Comparison of ENCODE assay signal across 19 cellular contexts in genomic region chr18:49733321-49733720, GRCh38.
"Had no signal": no experiment of that assay in that cellular context is flagged by ENCODE, and none has a peak within 500 bp of the region (broad histone marks: within the 10 kb centered on the region; RNA-seq: fewer than 3 reads in every experiment).

No MANE protein-coding gene starts in this region.

- H3K27ac ChIP-seq: colonic mucosa, heart left ventricle, pancreas, spleen, testis, upper lobe of left lung had no signal

- H3K4me3 Mint-ChIP-seq: activated naive CD8-positive, alpha-beta T cell; endodermal cell; memory B cell; naive thymus-derived CD8-positive, alpha-beta T cell; stimulated activated memory B cell treated with anti-CD40 and anti-IgM and Interleukin-4, amounts not matched to agents 10 μg/mL and 1 μg/mL and 100 μg/mL, for 72 hours had no signal

- H3K36me3 Mint-ChIP-seq: activated naive CD8-positive, alpha-beta T cell; memory B cell; naive thymus-derived CD8-positive, alpha-beta T cell; stimulated activated memory B cell treated with anti-CD40 and anti-IgM and Interleukin-4, amounts not matched to agents 10 μg/mL and 1 μg/mL and 100 μg/mL, for 72 hours had no signal

- FAIRE-seq: frontal cortex, pancreas had no signal

- H3K4me3 ChIP-seq: colonic mucosa, heart left ventricle, pancreas, spleen, testis, upper lobe of left lung had no signal

- H3K4me1 Mint-ChIP-seq: memory B cell; naive thymus-derived CD8-positive, alpha-beta T cell; stimulated activated memory B cell treated with anti-CD40 and anti-IgM and Interleukin-4, amounts not matched to agents 10 μg/mL and 1 μg/mL and 100 μg/mL, for 72 hours had no signal

- H3K9me3 Mint-ChIP-seq: endodermal cell; naive thymus-derived CD8-positive, alpha-beta T cell; stimulated activated memory B cell treated with anti-CD40 and anti-IgM and Interleukin-4, amounts not matched to agents 10 μg/mL and 1 μg/mL and 100 μg/mL, for 72 hours had no signal

- H3K9me3 ChIP-seq: colonic mucosa, heart left ventricle, pancreas, spleen, testis, upper lobe of left lung had no signal

- H3K36me3 ChIP-seq: colonic mucosa, heart left ventricle, pancreas, spleen, upper lobe of left lung had no signal

- DNase-seq: activated CD4-positive, alpha-beta T cell treated with anti-CD3 and anti-CD28 coated beads, Interleukin-2, amount 50 U/mL, for 48 hours; caudate nucleus; colonic mucosa; endodermal cell; erythroblast; heart left ventricle; left ventricle myocardium superior; naive thymus-derived CD8-positive, alpha-beta T cell; pancreas; spleen; stimulated activated CD4-positive, alpha-beta T cell treated with anti-CD3 and anti-CD28 coated beads, Interleukin-4, amount 100 ng/mL, for 4 hours; T-helper 2 cell; testis; upper lobe of left lung had no signal

- H3K27me3 Mint-ChIP-seq: activated naive CD8-positive, alpha-beta T cell had no signal

- H3K27me3 ChIP-seq: colonic mucosa, pancreas, testis, upper lobe of left lung had no signal

- ATAC-seq: heart left ventricle; left ventricle myocardium superior; naive thymus-derived CD8-positive, alpha-beta T cell; pancreas; sciatic nerve; stimulated activated memory B cell treated with anti-CD40 and anti-IgM and Interleukin-4, amounts not matched to agents 10 μg/mL and 1 μg/mL and 100 μg/mL, for 72 hours had no signal

- H3K27ac Mint-ChIP-seq: activated naive CD8-positive, alpha-beta T cell; endodermal cell; memory B cell; stimulated activated memory B cell treated with anti-CD40 and anti-IgM and Interleukin-4, amounts not matched to agents 10 μg/mL and 1 μg/mL and 100 μg/mL, for 72 hours had no signal

- H3K4me1 ChIP-seq: spleen, testis had no signal
